Comparison of ENCODE assay signal across 8 cellular contexts in the genomic region with DNA sequence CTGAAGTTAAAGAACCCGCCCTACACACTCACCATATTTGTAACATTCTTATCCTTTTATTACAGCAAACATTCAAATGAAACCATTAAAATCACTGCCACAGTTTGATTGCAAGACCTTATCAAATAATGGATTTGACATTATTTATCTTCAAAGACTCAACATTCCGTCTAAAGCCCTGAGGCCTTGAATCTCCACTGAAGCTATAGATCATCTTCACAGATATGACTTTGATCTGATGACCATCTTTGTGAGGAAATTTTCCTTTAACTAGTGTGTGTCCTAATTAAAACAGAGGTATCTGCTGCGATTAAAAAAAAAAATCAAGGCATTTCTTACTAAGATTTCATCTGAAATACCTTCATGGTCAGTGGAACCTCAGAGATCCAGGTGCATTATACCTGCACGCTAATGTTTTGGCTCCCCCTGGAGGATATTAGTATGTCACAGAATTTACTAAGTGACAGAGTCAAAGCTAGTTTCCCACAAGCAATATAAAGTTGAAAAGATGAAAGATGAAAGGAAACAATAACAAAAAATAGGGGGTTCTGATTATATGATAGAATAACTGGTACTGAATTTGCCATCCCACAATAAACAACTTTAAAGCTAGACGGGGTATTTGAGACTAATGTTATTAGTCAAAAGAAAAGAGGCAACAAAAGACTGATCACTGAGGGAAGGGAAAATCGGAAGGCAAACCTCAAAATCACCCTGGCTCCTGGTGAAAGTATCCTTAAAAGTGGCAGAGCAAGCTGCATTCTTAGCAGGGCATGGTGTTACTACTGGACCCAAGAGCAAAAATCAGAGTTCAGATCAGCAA.
A peak's percentile ranks its signal among the peaks of the same experiment; 100 is the strongest.
DNase-seq lines count a peak whose midpoint lies in the region; ATAC-seq and TF ChIP-seq lines count a peak whose summit lies in the region.

No MANE protein-coding gene starts in this region.

- ATAC-seq in HG02798 (IDR thresholded peaks at IDR 0.05; ENCODE audit: poor library complexity, unreplicated experiment): no peak
- no peak for ATAC-seq in GM19397 (IDR thresholded peaks at IDR 0.05; ENCODE audit: unreplicated experiment)

- peak in 3 of 5 experiments; percentile 7 to 29 (median 18) for TF ChIP-seq CTCF in tibial nerve (IDR thresholded peaks at IDR 0.05)

- no peaks in the 10 kb centered on the region for H3K36me3 ChIP-seq in tibial nerve

- WGBS in tibial nerve, 2 donors: 54 to 58% methylated on average over 6 of the region's 6 CpGs

- no peaks in the 10 kb centered on the region for H3K27me3 ChIP-seq in tibial nerve

- TF ChIP-seq EP300 in tibial nerve (IDR thresholded peaks at IDR 0.05): no peak

- DNase-seq in NCI-H510A treated with DMSO at 0.1 percent for 48 hours (lab: John Stamatoyannopoulos, UW) (peak; percentile 39), NCI-H510A (lab: John Stamatoyannopoulos, UW) (no peak), NCI-H460 (ENCODE audit: extremely low read depth, low read depth) (peak; percentile 20), fibroblast of peridontal ligament (ENCODE audit: extremely low read depth) (peak; percentile 25), tibial nerve (ENCODE audit: low spot score in 2 of 2) (no peak), occipital lobe (lab: John Stamatoyannopoulos, UW) (no peak)

- H3K27ac ChIP-seq in tibial nerve: no peak overlapping the region

- H3K4me3 ChIP-seq in tibial nerve: no peak overlapping the region

- H3K4me1 ChIP-seq in tibial nerve: no peaks in the 10 kb centered on the region

- TF ChIP-seq POLR2A in tibial nerve (IDR thresholded peaks at IDR 0.05): no peak

- H3K9me3 ChIP-seq in tibial nerve: no peaks in the 10 kb centered on the region

Comparison
In these comparisons a context has a peak if more than half of its experiments do, and no peak if none do; other contexts are left out.
1. DNase-seq: peak in NCI-H510A treated with DMSO at 0.1 percent for 48 hours (single experiment), NCI-H460 (single experiment) and fibroblast of peridontal ligament (single experiment); none in NCI-H510A (single experiment), tibial nerve (0 of 2) and occipital lobe (single experiment).